Comparison of ENCODE assay signal across 8 cellular contexts in the genomic region with DNA sequence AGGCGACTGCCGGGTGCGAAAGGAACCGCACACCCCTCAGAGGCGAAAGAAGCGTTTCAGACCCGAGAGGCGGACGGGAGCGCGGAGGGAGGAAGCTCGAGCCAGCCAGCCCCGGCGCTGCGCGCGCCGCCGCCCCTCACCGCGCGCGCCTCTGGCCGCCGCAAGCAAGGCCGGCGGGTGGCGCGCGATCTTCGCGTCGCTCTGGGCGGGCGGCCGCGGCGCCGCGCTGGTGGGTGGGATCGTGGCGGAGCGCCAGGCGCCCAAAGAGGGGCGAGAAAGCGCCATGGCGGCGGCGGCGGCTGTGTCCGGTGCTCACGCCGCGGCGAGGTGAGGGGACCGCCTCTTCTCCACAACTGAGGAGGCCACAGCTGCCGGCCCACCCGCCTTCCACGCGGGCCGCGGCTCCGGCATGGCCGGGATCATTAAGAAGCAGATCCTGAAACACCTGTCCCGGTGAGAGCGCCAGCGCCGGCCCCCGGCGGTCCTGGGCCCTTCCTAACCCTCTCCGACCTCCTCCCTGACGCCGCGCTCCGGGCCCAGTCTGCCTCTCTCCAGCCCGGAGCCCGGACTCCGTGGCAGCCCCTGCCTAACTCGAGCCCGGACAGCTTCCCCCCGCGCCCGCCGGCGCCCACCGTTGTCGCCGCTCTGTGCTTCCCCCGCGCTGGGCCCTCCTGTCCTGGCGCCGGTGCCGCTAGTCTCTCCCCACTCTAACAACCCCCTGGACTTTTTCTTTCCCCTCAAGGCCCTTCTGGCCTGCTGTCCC. TPM values are rescaled to one million over a fixed set of nuclear protein-coding genes. Genes with fewer than 3 reads are reported as not detected.
A peak's percentile ranks its signal among the peaks of the same experiment; 100 is the strongest.
DNase-seq lines count a peak whose midpoint lies in the region; ATAC-seq and TF ChIP-seq lines count a peak whose summit lies in the region.

A gene with protein sequence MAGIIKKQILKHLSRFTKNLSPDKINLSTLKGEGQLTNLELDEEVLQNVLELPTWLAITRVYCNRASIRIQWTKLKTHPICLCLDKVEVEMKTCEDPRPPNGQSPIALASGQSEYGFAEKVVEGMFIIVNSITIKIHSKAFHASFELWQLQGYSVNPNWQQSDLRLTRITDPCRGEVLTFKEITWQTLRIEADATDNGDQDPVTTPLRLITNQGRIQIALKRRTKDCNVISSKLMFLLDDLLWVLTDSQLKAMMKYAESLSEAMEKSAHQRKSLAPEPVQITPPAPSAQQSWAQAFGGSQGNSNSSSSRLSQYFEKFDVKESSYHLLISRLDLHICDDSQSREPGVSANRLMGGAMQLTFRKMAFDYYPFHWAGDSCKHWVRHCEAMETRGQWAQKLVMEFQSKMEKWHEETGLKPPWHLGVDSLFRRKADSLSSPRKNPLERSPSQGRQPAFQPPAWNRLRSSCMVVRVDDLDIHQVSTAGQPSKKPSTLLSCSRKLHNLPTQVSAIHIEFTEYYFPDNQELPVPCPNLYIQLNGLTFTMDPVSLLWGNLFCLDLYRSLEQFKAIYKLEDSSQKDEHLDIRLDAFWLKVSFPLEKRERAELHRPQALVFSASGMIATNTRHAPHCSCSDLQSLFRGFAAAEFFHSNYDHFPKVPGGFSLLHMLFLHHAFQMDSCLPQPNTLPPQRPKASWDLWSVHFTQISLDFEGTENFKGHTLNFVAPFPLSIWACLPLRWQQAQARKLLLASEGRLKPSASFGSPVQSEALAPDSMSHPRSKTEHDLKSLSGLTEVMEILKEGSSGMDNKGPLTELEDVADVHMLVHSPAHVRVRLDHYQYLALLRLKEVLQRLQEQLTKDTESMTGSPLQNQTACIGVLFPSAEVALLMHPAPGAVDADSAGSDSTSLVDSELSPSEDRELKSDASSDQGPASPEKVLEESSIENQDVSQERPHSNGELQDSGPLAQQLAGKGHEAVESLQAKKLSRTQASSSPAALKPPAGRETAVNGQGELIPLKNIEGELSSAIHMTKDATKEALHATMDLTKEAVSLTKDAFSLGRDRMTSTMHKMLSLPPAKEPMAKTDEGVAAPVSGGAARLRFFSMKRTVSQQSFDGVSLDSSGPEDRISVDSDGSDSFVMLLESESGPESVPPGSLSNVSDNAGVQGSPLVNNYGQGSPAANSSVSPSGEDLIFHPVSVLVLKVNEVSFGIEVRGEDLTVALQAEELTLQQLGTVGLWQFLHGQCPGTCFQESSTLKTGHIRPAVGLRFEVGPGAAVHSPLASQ (N-terminal part only) (plus strand): TSS at position 242 of the 763 bp plus-strand sequence. CDS start 168 bp downstream, at position 410.

- H3K36me3 ChIP-seq in duodenal mucosa (ENCODE audit: control insufficient read depth in 1 of 2, insufficient read depth in 2 of 2, low read length in 2 of 2): no peaks in the 10 kb centered on the region
- H3K36me3 ChIP-seq in lower lobe of right lung: no peaks in the 10 kb centered on the region

- H3K4me1 ChIP-seq in duodenal mucosa (ENCODE audit: control insufficient read depth in 1 of 2, insufficient read depth in 2 of 2, low read length in 2 of 2): peaks cover 15 to 21% of the 10 kb centered on the region in 2 donors
- peaks cover 28% of the 10 kb centered on the region for H3K4me1 ChIP-seq in lower lobe of right lung

- peak within 1 kb of the TSS; percentile 86 for H3K27ac ChIP-seq in duodenal mucosa (ENCODE audit: low read depth, low read length)
- peak within 1 kb of the TSS; percentile 94 for H3K27ac ChIP-seq in lower lobe of right lung

- peak within 1 kb of the TSS; percentile 82 to 94 for H3K4me3 ChIP-seq in duodenal mucosa (ENCODE audit: low read depth in 1 of 2, low read length in 2 of 2)
- peak within 1 kb of the TSS; percentile 79 for H3K4me3 ChIP-seq in lower lobe of right lung

- DNase-seq in AG20443 (ENCODE audit: low spot score) (peak; percentile 96), NCI-H524 treated with DMSO at 0.1 percent for 48 hours (lab: John Stamatoyannopoulos, UW) (peak; percentile 37), lower lobe of right lung (peak; percentile 84)
- DNase-seq in activated CD4-positive, alpha-beta T cell treated with anti-CD3 and anti-CD28 coated beads, Interleukin-2, amount 50 U/mL, for 4 hours: peak; percentile 61 to 66
- DNase-seq in stimulated activated CD4-positive, alpha-beta T cell treated with anti-CD3 and anti-CD28 coated beads, TNF-alpha, amount 100 ng/mL, for 24 hours (ENCODE audit: low read depth in 3 of 3): peak; percentile 57 to 71 (median 58)

- no peaks in the 10 kb centered on the region for H3K9me3 ChIP-seq in duodenal mucosa (ENCODE audit: control insufficient read depth in 1 of 2, low read length in 2 of 2)
- H3K9me3 ChIP-seq in lower lobe of right lung: no peaks in the 10 kb centered on the region

- no peak for TF ChIP-seq CTCF in lower lobe of right lung (IDR thresholded peaks at IDR 0.05)

- peak within 1 kb of the TSS; percentile 86 to 90 for H3K9ac ChIP-seq in duodenal mucosa (ENCODE audit: low read depth in 1 of 2, low read length in 2 of 2)

- H3K27me3 ChIP-seq in duodenal mucosa (ENCODE audit: control insufficient read depth in 1 of 2, insufficient read depth in 2 of 2, low read length in 2 of 2): no peaks in the 10 kb centered on the region
- no peaks in the 10 kb centered on the region for H3K27me3 ChIP-seq in lower lobe of right lung (ENCODE audit: low read depth)

- ATAC-seq in GM19025 (IDR thresholded peaks at IDR 0.05; ENCODE audit: low read depth, unreplicated experiment) (peak; percentile 70), HG03354 (IDR thresholded peaks at IDR 0.05; ENCODE audit: poor library complexity, severe bottlenecking, unreplicated experiment) (peak; percentile 87), lower lobe of right lung (peak; percentile 97)

- intact Hi-C loops in lower lobe of right lung (cut with DNase I): no loop called here

RNA-seq across cellular contexts. Expression of the gene that starts here (rescaled TPM):
- total RNA-seq in lower lobe of right lung: 14.1 TPM

Comparison
In these comparisons a context has a peak if more than half of its experiments do, and no peak if none do; other contexts are left out.
1. Peak in every context shown above with its lines: DNase-seq, ATAC-seq, H3K4me3 ChIP-seq and H3K27ac ChIP-seq.
2. DNase-seq: peak in every context shown above with its lines; median percentile 96 in AG20443; 84 in lower lobe of right lung; 64 in activated CD4-positive, alpha-beta T cell treated with anti-CD3 and anti-CD28 coated beads, Interleukin-2, amount 50 U/mL, for 4 hours; 58 in stimulated activated CD4-positive, alpha-beta T cell treated with anti-CD3 and anti-CD28 coated beads, TNF-alpha, amount 100 ng/mL, for 24 hours; 37 in NCI-H524 treated with DMSO at 0.1 percent for 48 hours.